8 cellular contexts compared by ENCODE assay signal in genomic region chr2:159933727-159934049, GRCh38. TPM values are rescaled to one million over a fixed set of nuclear protein-coding genes. Genes with fewer than 3 reads are reported as not detected.
DNase-seq lines count a peak whose midpoint lies in the region; ATAC-seq and TF ChIP-seq lines count a peak whose summit lies in the region.

No MANE protein-coding gene starts in this region.

- no peaks in the 10 kb centered on the region for H3K36me3 Mint-ChIP-seq in nephron progenitor cell (ENCODE audit: low read depth)

- H3K4me3 ChIP-seq in GM08714 (ENCODE audit: low read length): peak overlapping the region; percentile 51; the same call in 1 of the 2 replicates
- H3K4me3 ChIP-seq in choroid plexus epithelial cell (ENCODE audit: low read depth, low read length): no peak overlapping the region

- H3K4me3 Mint-ChIP-seq in nephron progenitor cell: no peak overlapping the region

- peaks cover 11% of the 10 kb centered on the region for H3K9me3 Mint-ChIP-seq in nephron progenitor cell

- TF ChIP-seq CTCF in choroid plexus epithelial cell (conservative IDR thresholded peaks at IDR 0.05; ENCODE audit: low read depth, low read length): no peak
- no peak for TF ChIP-seq CTCF in nephron progenitor cell (IDR thresholded peaks at IDR 0.05)

- H3K27ac Mint-ChIP-seq in nephron progenitor cell: no peak overlapping the region

- no peaks in the 10 kb centered on the region for H3K27me3 Mint-ChIP-seq in nephron progenitor cell (ENCODE audit: low read depth, poor library complexity)

- peak; percentile 87 for ATAC-seq in GM21390 (IDR thresholded peaks at IDR 0.05; ENCODE audit: unreplicated experiment)
- ATAC-seq in HG03354 (IDR thresholded peaks at IDR 0.05; ENCODE audit: poor library complexity, severe bottlenecking, unreplicated experiment): peak; percentile 92

- DNase-seq in choroid plexus epithelial cell (ENCODE audit: low read depth): peak; percentile 19
- no peak for DNase-seq in nephron progenitor cell
- no peak for DNase-seq in mesenteric fat pad (ENCODE audit: low spot score)
- no peak for DNase-seq in DMS 273 treated with DMSO at 0.1 percent for 48 hours (lab: John Stamatoyannopoulos, UW)
- DNase-seq in AG08396 (ENCODE audit: low spot score): no peak

- no peaks in the 10 kb centered on the region for H3K4me1 Mint-ChIP-seq in nephron progenitor cell

RNA-seq across cellular contexts. Expression of gene LY75, which starts 29.1 kb away (rescaled TPM):
- total RNA-seq in mesenteric fat pad: 3.0 TPM
